Comparison of ENCODE assay signal across 16 cellular contexts in the genomic region with DNA sequence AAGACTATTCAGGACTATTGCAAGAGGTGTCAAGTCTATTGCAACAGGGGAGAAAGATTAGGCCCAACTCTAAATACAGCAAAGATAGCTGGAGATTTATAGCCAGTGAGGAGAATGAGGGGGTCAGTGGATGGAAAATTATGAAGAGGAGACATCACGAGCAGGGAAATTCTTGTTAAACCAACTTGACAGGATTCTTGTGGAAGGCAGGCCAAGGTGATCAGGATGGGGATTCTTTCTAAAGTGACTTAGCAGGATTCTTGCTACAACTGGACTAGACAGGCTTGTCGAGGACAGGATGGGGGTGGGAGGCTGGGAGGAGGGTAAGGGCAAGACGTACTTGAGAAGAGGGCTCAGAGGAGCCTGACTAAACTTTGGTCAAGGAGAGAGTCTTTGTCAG.
DNase-seq lines count a peak whose midpoint lies in the region; ATAC-seq and TF ChIP-seq lines count a peak whose summit lies in the region.
"Had no signal": no experiment of that assay in that cellular context is flagged by ENCODE, and none has a peak within 500 bp of the region (broad histone marks: within the 10 kb centered on the region; RNA-seq: fewer than 3 reads in every experiment).

No MANE protein-coding gene starts in this region.

- H3K9ac ChIP-seq in mammary epithelial cell (ENCODE audit: insufficient read depth, low read length) (no peak overlapping the region), smooth muscle cell (ENCODE audit: low read depth) (no peak overlapping the region)

- H3K27ac ChIP-seq in mammary epithelial cell (ENCODE audit: insufficient read depth, low read depth, low read length) (no peak overlapping the region), smooth muscle cell (ENCODE audit: low read depth) (peak overlapping the region; percentile 66), gastrocnemius medialis (no peak overlapping the region), adrenal gland (no peak overlapping the region)

- no peaks in the 10 kb centered on the region for H3K79me2 ChIP-seq in mammary epithelial cell (ENCODE audit: insufficient read depth, low read length)
- no peaks in the 10 kb centered on the region for H3K79me2 ChIP-seq in smooth muscle cell (ENCODE audit: low read depth)

- peak; percentile 47 for DNase-seq in ELF-1 (ENCODE audit: low read depth, low spot score)
- DNase-seq in mammary epithelial cell: no peak
- DNase-seq in islet precursor cell: peak; percentile 79
- DNase-seq in smooth muscle cell (lab: John Stamatoyannopoulos, UW; ENCODE audit: unreplicated experiment): no peak
- DNase-seq in gastrocnemius medialis: no peak
- no peak for DNase-seq in T-helper 9 cell
- no peak for DNase-seq in GM20000 (ENCODE audit: low spot score)
- DNase-seq in adrenal gland: no peak
- DNase-seq: C1 segment of cervical spinal cord; CD4-positive, alpha-beta T cell; DMS153; DMS79 treated with DMSO at 0.1 percent for 48 hours; EL; GDM1 had no signal

- dilution Hi-C loops in mammary epithelial cell (cut with HindIII; ENCODE audit: low sequenced_read_pairs): no loop called here

- BruUV-seq in mammary epithelial cell (replicated peaks; lab: Mats Ljungman, UMichigan): no TSS peak

- H4K20me1 ChIP-seq in mammary epithelial cell (ENCODE audit: insufficient read depth, low read length): no peaks in the 10 kb centered on the region
- no peaks in the 10 kb centered on the region for H4K20me1 ChIP-seq in smooth muscle cell (ENCODE audit: low read depth)

- no peaks in the 10 kb centered on the region for H3K27me3 ChIP-seq in mammary epithelial cell (ENCODE audit: insufficient read depth, low read length)
- H3K27me3 ChIP-seq in smooth muscle cell (ENCODE audit: low read depth): no peaks in the 10 kb centered on the region
- H3K27me3 ChIP-seq in gastrocnemius medialis: no peaks in the 10 kb centered on the region
- no peaks in the 10 kb centered on the region for H3K27me3 ChIP-seq in adrenal gland

- ATAC-seq in gastrocnemius medialis: no peak
- ATAC-seq: HepG2 had no signal

- TF ChIP-seq CTCF in mammary epithelial cell (conservative IDR thresholded peaks at IDR 0.05 in 1 of 2, IDR thresholded peaks at IDR 0.05 in 1 of 2; ENCODE audit: extremely low read depth in 1 of 2, insufficient read depth in 1 of 2, low read depth in 1 of 2, low read length in 2 of 2): no peak
- TF ChIP-seq CTCF in smooth muscle cell (IDR thresholded peaks at IDR 0.05; ENCODE audit: borderline replicate concordance, insufficient read depth, poor library complexity, severe bottlenecking): no peak
- TF ChIP-seq CTCF in gastrocnemius medialis (IDR thresholded peaks at IDR 0.05 in 4 of 5, conservative IDR thresholded peaks at IDR 0.05 in 1 of 5): no peak
- no peak for TF ChIP-seq CTCF in GM20000 (IDR thresholded peaks at IDR 0.05; ENCODE audit: extremely low read depth, missing control alignments)
- no peak for TF ChIP-seq CTCF in adrenal gland (IDR thresholded peaks at IDR 0.05)

- in situ Hi-C loops in mammary epithelial cell (cut with MboI; ENCODE audit: low sequenced_read_pairs in 2 of 2): no loop called here
- in situ Hi-C loops in gastrocnemius medialis (cut with MboI; ENCODE audit: low sequenced_read_pairs in 4 of 4): no loop called here

- peaks cover 49% of the 10 kb centered on the region for H3K4me1 ChIP-seq in mammary epithelial cell (ENCODE audit: insufficient read depth, low read length)
- H3K4me1 ChIP-seq in smooth muscle cell (ENCODE audit: low read depth): no peaks in the 10 kb centered on the region
- H3K4me1 ChIP-seq in gastrocnemius medialis: no peaks in the 10 kb centered on the region
- H3K4me1 ChIP-seq in adrenal gland (replicated peaks in 1 of 2): no peaks in the 10 kb centered on the region

- peak overlapping the region; percentile 47 for H2AFZ ChIP-seq in mammary epithelial cell (ENCODE audit: low read depth, low read length)
- H2AFZ ChIP-seq in smooth muscle cell (ENCODE audit: low read depth): no peak overlapping the region

- H3K36me3 ChIP-seq in mammary epithelial cell (ENCODE audit: insufficient read depth, low read length) (no peaks in the 10 kb centered on the region), smooth muscle cell (ENCODE audit: low read depth) (no peaks in the 10 kb centered on the region), gastrocnemius medialis (no peaks in the 10 kb centered on the region), adrenal gland (replicated peaks in 1 of 2) (no peaks in the 10 kb centered on the region)
- H3K36me3 ChIP-seq: HAP-1 had no signal

- no peaks in the 10 kb centered on the region for H3K9me3 ChIP-seq in mammary epithelial cell (replicated peaks; ENCODE audit: insufficient read depth, low read length)
- H3K9me3 ChIP-seq in smooth muscle cell (replicated peaks; ENCODE audit: low read depth): no peaks in the 10 kb centered on the region
- H3K9me3 ChIP-seq in gastrocnemius medialis: no peaks in the 10 kb centered on the region
- H3K9me3 ChIP-seq in adrenal gland (replicated peaks in 1 of 3): no peaks in the 10 kb centered on the region
- H3K9me3 ChIP-seq: HAP-1 had no signal

- CTCF ChIA-PET in mammary epithelial cell (lab: Charles Lee; ENCODE audit: low non-redundant PET): no interaction called here

- TF ChIP-seq POLR2A in gastrocnemius medialis (IDR thresholded peaks at IDR 0.05) (no peak), adrenal gland (IDR thresholded peaks at IDR 0.05) (no peak)

- intact Hi-C loops in mammary epithelial cell (cut with micrococcal nuclease) (loop anchor here (5.0 kb wide), 1 partner anchor 39 kb away; no protein-coding TSS in a partner anchor), gastrocnemius medialis (cut with DNase I; ENCODE audit: low total_unique reads) (no loop called here), adrenal gland (cut with DNase I) (no loop called here)

- 48% methylated on average over 3 of the region's 3 CpGs for WGBS in mammary epithelial cell (ENCODE audit: low coverage, missing lambda C conversion rate)
- 64% methylated on average over 3 of the region's 3 CpGs for WGBS in smooth muscle cell (ENCODE audit: low lambda C conversion rate)
- 53 to 91% (median 70%) methylated on average over 2 to 3 of the region's 3 CpGs for whole genome bisulfite sequencing in adrenal gland, 4 donors

- no peak overlapping the region for H3K4me2 ChIP-seq in mammary epithelial cell (ENCODE audit: insufficient read depth, low read depth, low read length)
- no peak overlapping the region for H3K4me2 ChIP-seq in smooth muscle cell

- no peaks in the 10 kb centered on the region for H3F3A ChIP-seq in smooth muscle cell (ENCODE audit: low read depth)

- H3K4me3 ChIP-seq in mammary epithelial cell (replicated peaks in 1 of 3; ENCODE audit: insufficient read depth in 1 of 3, low read depth in 2 of 3, low read length in 3 of 3) (no peak overlapping the region), smooth muscle cell (no peak overlapping the region), gastrocnemius medialis (no peak overlapping the region), adrenal gland (no peak overlapping the region)
- H3K4me3 ChIP-seq: HAP-1 had no signal

Comparison
In these comparisons a context has a peak if more than half of its experiments do, and no peak if none do; other contexts are left out.
1. DNase-seq: peak in ELF-1 (single experiment) and islet precursor cell (single experiment); none in mammary epithelial cell (single experiment), smooth muscle cell (single experiment), gastrocnemius medialis (0 of 2), T-helper 9 cell (single experiment), GM20000 (single experiment) and adrenal gland (0 of 7).